In the genomic region with DNA sequence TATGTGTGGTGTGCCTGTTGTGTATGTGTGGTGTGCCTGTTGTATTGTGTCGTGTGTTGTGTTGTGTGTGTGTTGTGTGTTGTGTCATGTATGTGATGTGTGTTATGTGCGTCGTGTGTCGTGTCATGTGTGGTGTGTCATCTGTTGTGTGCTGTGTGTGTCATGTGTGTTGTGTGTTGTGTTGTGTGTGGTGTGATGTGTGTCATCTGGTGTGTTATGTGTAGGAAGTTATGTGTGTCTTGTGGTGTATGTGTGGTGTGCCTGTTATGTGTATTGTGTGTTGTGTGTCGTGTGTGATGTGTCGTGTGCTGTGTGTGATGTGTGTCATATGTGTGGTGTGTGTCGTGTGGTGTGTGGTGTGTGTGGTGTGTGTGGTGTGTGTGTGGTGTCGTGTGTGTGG, we compare ENCODE assay signal across 15 cellular contexts.
"Had no signal": no experiment of that assay in that cellular context is flagged by ENCODE, and none has a peak within 500 bp of the region (broad histone marks: within the 10 kb centered on the region; RNA-seq: fewer than 3 reads in every experiment).

No MANE protein-coding gene starts in this region.

- H3K36me3 ChIP-seq: breast epithelium, colonic mucosa, heart left ventricle, right lobe of liver, tibial artery had no signal

- H3K9me3 ChIP-seq: breast epithelium, colonic mucosa, heart left ventricle, right lobe of liver, tibial artery had no signal

- H3K27me3 ChIP-seq: colonic mucosa, right lobe of liver had no signal

- H3K4me1 ChIP-seq: breast epithelium, colonic mucosa, heart left ventricle, right lobe of liver, tibial artery had no signal

- H3K4me3 ChIP-seq: breast epithelium, colonic mucosa, heart left ventricle, right lobe of liver, skin epidermis, tibial artery had no signal

- H3K27ac ChIP-seq: breast epithelium, colonic mucosa, heart left ventricle, right lobe of liver, skin epidermis, tibial artery had no signal

- DNase-seq: activated T-cell treated with anti-CD3 and anti-CD28 coated beads, Interleukin-2, amount 50 U/mL, for 1 hour; amniotic stem cell; colonic mucosa; heart left ventricle; left cardiac atrium; occipital lobe; stimulated activated CD4-positive, alpha-beta T cell treated with anti-CD3 and anti-CD28 coated beads, Interleukin-1b, Interleukin-23, amount 100 ng/mL, for 48 hours; stimulated activated naive CD8-positive, alpha-beta T cell treated with anti-CD3 and anti-CD28 coated beads, Interleukin-15, amount 100 ng/mL, for 72 hours had no signal

- ATAC-seq: heart left ventricle; left cardiac atrium; right lobe of liver; stimulated activated effector memory CD8-positive, alpha-beta T cell treated with anti-CD3 and anti-CD28 coated beads, Interleukin-12 subunit alpha, Interleukin-12 subunit beta, amount 100 ng/mL, for 72 hours; stimulated activated naive CD8-positive, alpha-beta T cell treated with anti-CD3 and anti-CD28 coated beads, Interleukin-15, amount 100 ng/mL, for 72 hours had no signal

- FAIRE-seq: islet of Langerhans, TTC549 had no signal
